Comparison of ENCODE assay signal across 17 cellular contexts in the genomic region with DNA sequence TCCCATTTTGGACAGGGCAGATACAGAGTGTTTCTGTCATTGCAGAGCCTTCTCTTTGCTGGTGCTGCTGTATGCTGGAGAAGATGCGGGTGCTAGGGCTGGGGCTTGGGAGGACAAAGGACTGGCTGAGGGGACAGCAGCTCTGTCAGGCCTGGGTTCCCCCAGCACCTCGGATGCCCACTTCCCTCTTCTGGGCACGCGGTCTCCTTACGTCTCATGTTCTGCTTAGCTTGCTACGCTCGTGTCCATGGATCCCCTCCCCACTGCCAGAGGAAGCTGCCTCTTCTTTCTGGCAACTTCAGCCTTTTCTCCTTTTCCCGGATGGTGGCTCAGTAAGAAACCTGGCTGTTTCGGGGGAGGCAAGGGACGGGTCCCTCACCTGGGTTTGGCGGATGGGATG.
"Had no signal": no experiment of that assay in that cellular context is flagged by ENCODE, and none has a peak within 500 bp of the region (broad histone marks: within the 10 kb centered on the region; RNA-seq: fewer than 3 reads in every experiment).

No MANE protein-coding gene starts in this region.

- H3K27me3 ChIP-seq: upper lobe of left lung had no signal

- H3K4me1 ChIP-seq: prostate gland had no signal

- ATAC-seq: activated CD4-positive, alpha-beta T cell treated with anti-CD3 and anti-CD28 coated beads for 36 hours; activated CD8-positive, alpha-beta memory T cell treated with anti-CD3 and anti-CD28 coated beads, Interleukin-2, amount 10 ng/mL, durations not matched to agents 7 days and 5 days; right cardiac atrium; stimulated activated naive CD8-positive, alpha-beta T cell treated with anti-CD3 and anti-CD28 coated beads, Interleukin-15, Interleukin-2, amounts not matched to agents 100 U/mL and 50 U/mL, for 24 hours; T-helper 17 cell had no signal

- DNase-seq: activated CD4-positive, alpha-beta memory T cell treated with anti-CD3 and anti-CD28 coated beads for 36 hours; activated CD4-positive, alpha-beta T cell treated with anti-CD3 and anti-CD28 coated beads for 36 hours; activated CD8-positive, alpha-beta memory T cell treated with anti-CD3 and anti-CD28 coated beads, Interleukin-2, amount 10 ng/mL, durations not matched to agents 7 days and 5 days; activated naive CD4-positive, alpha-beta T cell treated with anti-CD3 and anti-CD28 coated beads, Interleukin-2, amount 50 U/mL, for 16 hours; activated T-cell treated with anti-CD3 and anti-CD28 coated beads, Interleukin-2, amount 50 U/mL, for 24 hours; foreskin melanocyte; left ventricle myocardium inferior; mesendoderm; occipital lobe; small intestine; stimulated activated CD4-positive, alpha-beta T cell treated with anti-CD3 and anti-CD28 coated beads, Interleukin-4, amount 100 ng/mL, for 4 hours; stimulated activated CD8-positive, alpha-beta memory T cell treated with anti-CD3 and anti-CD28 coated beads, Interleukin-4, amount 100 ng/mL, for 48 hours; stimulated activated naive CD8-positive, alpha-beta T cell treated with anti-CD3 and anti-CD28 coated beads, Interleukin-15, Interleukin-2, amounts not matched to agents 100 U/mL and 50 U/mL, for 24 hours; T-helper 17 cell; upper lobe of left lung had no signal

- H3K27ac ChIP-seq: left ventricle myocardium inferior, prostate gland had no signal

- H3K4me3 ChIP-seq: left ventricle myocardium inferior, prostate gland, upper lobe of left lung had no signal

- H3K9me3 ChIP-seq: left ventricle myocardium inferior, prostate gland, upper lobe of left lung had no signal

- H3K36me3 ChIP-seq: upper lobe of left lung had no signal
